19 cellular contexts compared by ENCODE assay signal in the genomic region with DNA sequence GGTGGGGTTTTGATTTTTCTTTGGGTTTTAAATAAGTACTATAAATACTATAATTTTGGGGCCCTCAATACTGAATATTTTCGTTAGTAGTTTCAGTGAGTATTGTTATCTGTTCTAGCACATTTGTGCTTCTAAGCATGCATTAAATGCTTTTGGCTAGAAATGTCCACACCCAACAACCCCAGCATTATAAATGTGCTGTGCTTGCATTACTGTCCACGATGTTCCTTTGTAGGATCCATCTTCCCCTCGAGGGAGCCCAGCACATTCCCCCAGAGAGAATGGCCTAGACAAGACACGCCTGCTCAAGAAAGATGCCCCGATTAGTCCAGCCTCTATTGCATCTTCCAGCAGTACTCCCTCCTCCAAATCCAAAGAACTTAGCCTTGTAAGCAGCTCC.
DNase-seq lines count a peak whose midpoint lies in the region; ATAC-seq and TF ChIP-seq lines count a peak whose summit lies in the region.
"Had no signal": no experiment of that assay in that cellular context is flagged by ENCODE, and none has a peak within 500 bp of the region (broad histone marks: within the 10 kb centered on the region; RNA-seq: fewer than 3 reads in every experiment).

No MANE protein-coding gene starts in this region.

- no peak for ATAC-seq in natural killer cell treated with Interleukin-12 subunit alpha and Interleukin-12 subunit beta and Interleukin-15 and Interleukin-18, amount 100 ng/mL, for 72 hours
- ATAC-seq in natural killer cell = no peak
- ATAC-seq in T-helper 17 cell = no peak
- ATAC-seq: CD8-positive, alpha-beta T cell had no signal

- no peaks in the 10 kb centered on the region for H3K79me2 ChIP-seq in trophoblast cell (ENCODE audit: control insufficient read depth, insufficient read depth, low read length, poor library complexity)

- H3K36me3 Mint-ChIP-seq in natural killer cell treated with Interleukin-12 subunit alpha and Interleukin-12 subunit beta and Interleukin-15 and Interleukin-18, amount 100 ng/mL, for 72 hours = peaks cover 24% of the 10 kb centered on the region
- H3K36me3 Mint-ChIP-seq in natural killer cell (peaks cover 19% of the 10 kb centered on the region), HFFc6 (ENCODE audit: low read depth) (peaks cover 94% of the 10 kb centered on the region), T-helper 17 cell (ENCODE audit: low read depth) (peaks cover 24% of the 10 kb centered on the region)

- no peak for DNase-seq in natural killer cell treated with Interleukin-12 subunit alpha and Interleukin-12 subunit beta and Interleukin-15 and Interleukin-18, amount 100 ng/mL, for 72 hours (ENCODE audit: low spot score)
- DNase-seq in natural killer cell (no peak), HFFc6 (no peak), T-helper 17 cell (no peak), trophoblast cell (no peak), NAMALWA (ENCODE audit: low spot score) (no peak), NCI-H2196 treated with DMSO at 0.1 percent for 48 hours (lab: John Stamatoyannopoulos, UW; ENCODE audit: unreplicated experiment) (no peak), NCI-H1694 (lab: John Stamatoyannopoulos, UW) (no peak)
- DNase-seq: 8988T; AML-193; Caco-2; Calu3; CD4-positive, alpha-beta T cell; CD8-positive, alpha-beta T cell; DMS79 treated with DMSO at 0.1 percent for 48 hours; GF-D8 had no signal

- H2BK12ac ChIP-seq in trophoblast cell (ENCODE audit: low read length) = no peak overlapping the region

- H3K27me3 Mint-ChIP-seq in natural killer cell treated with Interleukin-12 subunit alpha and Interleukin-12 subunit beta and Interleukin-15 and Interleukin-18, amount 100 ng/mL, for 72 hours = no peaks in the 10 kb centered on the region
- H3K27me3 Mint-ChIP-seq in natural killer cell (ENCODE audit: low read depth in 2 of 2) = no peaks in the 10 kb centered on the region
- peaks cover 15% of the 10 kb centered on the region for H3K27me3 Mint-ChIP-seq in HFFc6 (ENCODE audit: insufficient read depth)
- no peaks in the 10 kb centered on the region for H3K27me3 Mint-ChIP-seq in T-helper 17 cell
- H3K27me3 Mint-ChIP-seq: B cell; CD4-positive, alpha-beta T cell had no signal

- no peak overlapping the region for H3K27ac ChIP-seq in trophoblast cell (ENCODE audit: low read depth, low read length)
- H3K27ac ChIP-seq: BLaER1 treated with 17β-estradiol and CSF1 and Interleukin-3, amounts not matched to agents 10 nM and 100 nM; C4-2B had no signal

- TF ChIP-seq CTCF in natural killer cell (IDR thresholded peaks at IDR 0.05) = no peak
- no peak for TF ChIP-seq CTCF in HFFc6 (IDR thresholded peaks at IDR 0.05)

- H3K4me3 ChIP-seq in trophoblast cell (ENCODE audit: low read depth, low read length) = no peak overlapping the region
- H3K4me3 ChIP-seq: BLaER1 treated with 17β-estradiol and CSF1 and Interleukin-3, amounts not matched to agents 10 nM and 100 nM had no signal

- no peaks in the 10 kb centered on the region for H3K79me1 ChIP-seq in trophoblast cell (ENCODE audit: low read length)

- no peak overlapping the region for H3K4me2 ChIP-seq in trophoblast cell (ENCODE audit: low read length)
- H3K4me2 ChIP-seq: BLaER1 treated with 17β-estradiol and CSF1 and Interleukin-3, amounts not matched to agents 10 nM and 100 nM had no signal

- peak overlapping the region; percentile 38 for H3K4me3 Mint-ChIP-seq in natural killer cell treated with Interleukin-12 subunit alpha and Interleukin-12 subunit beta and Interleukin-15 and Interleukin-18, amount 100 ng/mL, for 72 hours
- H3K4me3 Mint-ChIP-seq in natural killer cell = no peak overlapping the region
- H3K4me3 Mint-ChIP-seq in HFFc6 = peak overlapping the region; percentile 11; the same call in 1 of the 2 replicates
- H3K4me3 Mint-ChIP-seq in T-helper 17 cell = no peak overlapping the region
- H3K4me3 Mint-ChIP-seq: B cell; CD4-positive, alpha-beta T cell; CD8-positive, alpha-beta T cell had no signal

- no peak overlapping the region for H2BK5ac ChIP-seq in trophoblast cell (ENCODE audit: low read depth, low read length, poor library complexity)

- no peak overlapping the region for H4K91ac ChIP-seq in trophoblast cell (ENCODE audit: low read depth, low read length)

- no peak overlapping the region for H4K8ac ChIP-seq in trophoblast cell (ENCODE audit: low read depth, low read length)

- no peak overlapping the region for H3K23ac ChIP-seq in trophoblast cell (ENCODE audit: low read length)

- H2AFZ ChIP-seq in trophoblast cell (ENCODE audit: insufficient read depth, low read length, poor library complexity) = no peak overlapping the region

- H3K9me3 ChIP-seq in T-helper 17 cell (ENCODE audit: control insufficient read depth, low read length, poor library complexity, severe bottlenecking) = no peaks in the 10 kb centered on the region
- H3K9me3 ChIP-seq in trophoblast cell (ENCODE audit: insufficient read depth, low read depth, low read length) = no peaks in the 10 kb centered on the region
- H3K9me3 ChIP-seq: BLaER1 treated with 17β-estradiol and CSF1 and Interleukin-3, amounts not matched to agents 10 nM and 100 nM; Caco-2 had no signal

- H3K4ac ChIP-seq in trophoblast cell (ENCODE audit: low read depth, low read length) = peak overlapping the region; percentile 17

- intact Hi-C loops in natural killer cell (cut with micrococcal nuclease) = no loop called here

- peaks cover 48 to 61% of the 10 kb centered on the region in 2 donors for H3K4me1 Mint-ChIP-seq in natural killer cell treated with Interleukin-12 subunit alpha and Interleukin-12 subunit beta and Interleukin-15 and Interleukin-18, amount 100 ng/mL, for 72 hours (ENCODE audit: low read depth in 2 of 2)
- peaks cover 65% of the 10 kb centered on the region in 2 donors for H3K4me1 Mint-ChIP-seq in natural killer cell
- H3K4me1 Mint-ChIP-seq in HFFc6 (ENCODE audit: low read depth) = peaks cover 64% of the 10 kb centered on the region
- H3K4me1 Mint-ChIP-seq in T-helper 17 cell = peaks cover 11% of the 10 kb centered on the region

- no peak overlapping the region for H4K12ac ChIP-seq in trophoblast cell (ENCODE audit: low read depth, low read length)

- no peaks in the 10 kb centered on the region for H3K27me3 ChIP-seq in trophoblast cell (ENCODE audit: insufficient read depth, low read length)
- H3K27me3 ChIP-seq: BLaER1 treated with 17β-estradiol and CSF1 and Interleukin-3, amounts not matched to agents 10 nM and 100 nM had no signal

- peak overlapping the region in 1 of 2 donors; percentile 52 for H3K27ac Mint-ChIP-seq in natural killer cell treated with Interleukin-12 subunit alpha and Interleukin-12 subunit beta and Interleukin-15 and Interleukin-18, amount 100 ng/mL, for 72 hours
- no peak overlapping the region for H3K27ac Mint-ChIP-seq in natural killer cell
- H3K27ac Mint-ChIP-seq in HFFc6 = no peak overlapping the region
- peak overlapping the region; percentile 32 for H3K27ac Mint-ChIP-seq in T-helper 17 cell
- H3K27ac Mint-ChIP-seq: B cell; CD4-positive, alpha-beta T cell; CD8-positive, alpha-beta T cell had no signal

- peaks cover 2% of the 10 kb centered on the region in 2 experiments for H3K4me1 ChIP-seq in trophoblast cell (ENCODE audit: control insufficient read depth in 1 of 2, insufficient read depth in 2 of 2, low read length in 2 of 2)
- H3K4me1 ChIP-seq: Caco-2 had no signal

- WGBS in trophoblast cell (ENCODE audit: extremely low coverage, insufficient coverage, insufficient read length) = no CpG with 5 or more reads among the region's 5 CpGs

- H2AK5ac ChIP-seq in trophoblast cell (ENCODE audit: low read length) = no peak overlapping the region

- H3K18ac ChIP-seq in trophoblast cell (ENCODE audit: low read length) = no peak overlapping the region

- H3K36me3 ChIP-seq in trophoblast cell (ENCODE audit: control insufficient read depth in 1 of 2, insufficient read depth in 2 of 2, low read length in 2 of 2) = peaks cover 19 to 37% of the 10 kb centered on the region in 2 experiments

- H2BK120ac ChIP-seq in trophoblast cell (ENCODE audit: insufficient read depth, low read length, poor library complexity) = no peak overlapping the region

- H3K9me3 Mint-ChIP-seq in natural killer cell treated with Interleukin-12 subunit alpha and Interleukin-12 subunit beta and Interleukin-15 and Interleukin-18, amount 100 ng/mL, for 72 hours = no peaks in the 10 kb centered on the region
- H3K9me3 Mint-ChIP-seq in natural killer cell = no peaks in the 10 kb centered on the region
- H3K9me3 Mint-ChIP-seq in HFFc6 = no peaks in the 10 kb centered on the region; the same call in 1 of the 2 replicates
- H3K9me3 Mint-ChIP-seq: CD4-positive, alpha-beta T cell; CD8-positive, alpha-beta T cell had no signal

- no peak overlapping the region for H3K14ac ChIP-seq in trophoblast cell (ENCODE audit: low read length)

- H3K9ac ChIP-seq in trophoblast cell (ENCODE audit: low read length) = no peak overlapping the region
- H3K9ac ChIP-seq: BLaER1 treated with 17β-estradiol and CSF1 and Interleukin-3, amounts not matched to agents 10 nM and 100 nM had no signal

Comparison
In these comparisons a context has a peak if more than half of its experiments do, and no peak if none do; other contexts are left out.
1. H3K4me3 Mint-ChIP-seq: peak in natural killer cell treated with Interleukin-12 subunit alpha and Interleukin-12 subunit beta and Interleukin-15 and Interleukin-18, amount 100 ng/mL, for 72 hours (single experiment) and HFFc6 (single experiment); none in natural killer cell (single experiment) and T-helper 17 cell (single experiment).